In genomic region chr7:30788640-30789333, GRCh38 we compare ENCODE assay signal across 27 cellular contexts. TPM values are rescaled to one million over a fixed set of nuclear protein-coding genes. Genes with fewer than 3 reads are reported as not detected.
DNase-seq lines count a peak whose midpoint lies in the region; ATAC-seq and TF ChIP-seq lines count a peak whose summit lies in the region.
"Had no signal": no experiment of that assay in that cellular context is flagged by ENCODE, and none has a peak within 500 bp of the region (broad histone marks: within the 10 kb centered on the region; RNA-seq: fewer than 3 reads in every experiment).

No MANE protein-coding gene starts in this region.

- H3K4me1 Mint-ChIP-seq in HFFc6 (ENCODE audit: low read depth) = peaks cover 30% of the 10 kb centered on the region
- H3K4me1 Mint-ChIP-seq in stimulated activated naive CD8-positive, alpha-beta T cell treated with anti-CD3 and anti-CD28 coated beads, Interleukin-15, amount 100 ng/mL, for 72 hours = no peaks in the 10 kb centered on the region
- H3K4me1 Mint-ChIP-seq: activated naive CD4-positive, alpha-beta T cell treated with anti-CD3 and anti-CD28 coated beads, Interleukin-2, amount 10 ng/mL, durations not matched to agents 7 days and 5 days; mesothelial cell of epicardium; nephron progenitor cell had no signal

- H3K36me3 Mint-ChIP-seq in HFFc6 (ENCODE audit: low read depth) = peaks cover 18% of the 10 kb centered on the region
- H3K36me3 Mint-ChIP-seq: activated naive CD4-positive, alpha-beta T cell treated with anti-CD3 and anti-CD28 coated beads, Interleukin-2, amount 10 ng/mL, durations not matched to agents 7 days and 5 days had no signal

- no peaks in the 10 kb centered on the region for H3K27me3 ChIP-seq in ACC112 (ENCODE audit: insufficient read depth, low read length)
- H3K27me3 ChIP-seq in rectal smooth muscle tissue (ENCODE audit: control insufficient read depth, insufficient read depth, low read length) = no peaks in the 10 kb centered on the region
- H3K27me3 ChIP-seq: heart right ventricle, vagina had no signal

- H3K79me2 ChIP-seq in ACC112 (ENCODE audit: control insufficient read depth, insufficient read depth, low read length, unreplicated experiment) = no peaks in the 10 kb centered on the region

- peak overlapping the region; percentile 57 for H3K27ac ChIP-seq in ACC112 (ENCODE audit: low read depth, low read length)
- peak overlapping the region; percentile 75 to 81 for H3K27ac ChIP-seq in coronary artery
- peak overlapping the region; percentile 1 for H3K27ac ChIP-seq in rectal smooth muscle tissue (ENCODE audit: low read depth, low read length)
- H3K27ac ChIP-seq: C4-2B, KMS-11, SK-N-MC, vagina had no signal

- H3K36me3 ChIP-seq in ACC112 (ENCODE audit: insufficient read depth, low read length) = no peaks in the 10 kb centered on the region
- H3K36me3 ChIP-seq in rectal smooth muscle tissue (ENCODE audit: control insufficient read depth, insufficient read depth, low read length) = peaks cover under 1% of the 10 kb centered on the region

- no peaks in the 10 kb centered on the region for H3K9me3 Mint-ChIP-seq in HFFc6
- H3K9me3 Mint-ChIP-seq in stimulated activated naive CD8-positive, alpha-beta T cell treated with anti-CD3 and anti-CD28 coated beads, Interleukin-15, amount 100 ng/mL, for 72 hours = no peaks in the 10 kb centered on the region
- H3K9me3 Mint-ChIP-seq: activated naive CD4-positive, alpha-beta T cell treated with anti-CD3 and anti-CD28 coated beads, Interleukin-2, amount 10 ng/mL, durations not matched to agents 7 days and 5 days; activated T-cell treated with anti-CD3 and anti-CD28 coated beads, Interleukin-2, amount 50 U/mL, for 72 hours; mesothelial cell of epicardium; nephron progenitor cell had no signal

- peaks cover 18% of the 10 kb centered on the region for H3K4me1 ChIP-seq in ACC112 (ENCODE audit: control insufficient read depth, insufficient read depth, low read length, unreplicated experiment)
- no peaks in the 10 kb centered on the region for H3K4me1 ChIP-seq in rectal smooth muscle tissue (ENCODE audit: control insufficient read depth, insufficient read depth, low read length)
- H3K4me1 ChIP-seq: vagina had no signal

- no peak overlapping the region for H2AFZ ChIP-seq in ACC112 (ENCODE audit: low read length, unreplicated experiment)

- DNase-seq in HFFc6 = no peak
- no peak for DNase-seq in coronary artery (ENCODE audit: low spot score)
- no peak for DNase-seq in stimulated activated naive CD8-positive, alpha-beta T cell treated with anti-CD3 and anti-CD28 coated beads, Interleukin-15, amount 100 ng/mL, for 72 hours
- DNase-seq in pons (ENCODE audit: low spot score) = no peak
- no peak for DNase-seq in activated naive CD4-positive, alpha-beta T cell treated with Interleukin-2 at 50 U/mL for 16 hours
- DNase-seq in cerebellar nuclear complex (lab: John Stamatoyannopoulos, UW) = no peak
- DNase-seq: ACHN; activated CD4-positive, alpha-beta T cell treated with anti-CD3 and anti-CD28 coated beads for 4 hours; activated naive CD4-positive, alpha-beta T cell treated with anti-CD3 and anti-CD28 coated beads, Interleukin-2, amount 10 ng/mL, durations not matched to agents 7 days and 5 days; activated T-cell treated with anti-CD3 and anti-CD28 coated beads, Interleukin-2, amount 50 U/mL, for 72 hours; amygdala; caudate nucleus; H7; heart right ventricle; NCI-H1694; nephron progenitor cell; posterior cingulate gyrus; RPMI8226; stimulated activated CD8-positive, alpha-beta memory T cell treated with anti-CD3 and anti-CD28 coated beads, Interleukin-4, amount 100 ng/mL, for 48 hours; T-helper 2 cell had no signal

- H3K4me3 ChIP-seq in ACC112 (ENCODE audit: low read depth, low read length) = no peak overlapping the region
- no peak overlapping the region for H3K4me3 ChIP-seq in coronary artery
- H3K4me3 ChIP-seq in rectal smooth muscle tissue (ENCODE audit: low read length) = no peak overlapping the region
- H3K4me3 ChIP-seq: heart right ventricle, SK-N-MC, vagina had no signal

- ATAC-seq in stimulated activated naive CD8-positive, alpha-beta T cell treated with anti-CD3 and anti-CD28 coated beads, Interleukin-15, amount 100 ng/mL, for 72 hours = no peak
- ATAC-seq: activated T-cell treated with anti-CD3 and anti-CD28 coated beads, Interleukin-2, amount 50 U/mL, for 72 hours had no signal

- no peak for TF ChIP-seq CTCF in HFFc6 (IDR thresholded peaks at IDR 0.05)
- TF ChIP-seq CTCF in coronary artery (IDR thresholded peaks at IDR 0.05) = no peak

- no peak overlapping the region for H3K4me3 Mint-ChIP-seq in HFFc6
- no peak overlapping the region for H3K4me3 Mint-ChIP-seq in stimulated activated naive CD8-positive, alpha-beta T cell treated with anti-CD3 and anti-CD28 coated beads, Interleukin-15, amount 100 ng/mL, for 72 hours
- H3K4me3 Mint-ChIP-seq: activated naive CD4-positive, alpha-beta T cell treated with anti-CD3 and anti-CD28 coated beads, Interleukin-2, amount 10 ng/mL, durations not matched to agents 7 days and 5 days; activated T-cell treated with anti-CD3 and anti-CD28 coated beads, Interleukin-2, amount 50 U/mL, for 72 hours; mesothelial cell of epicardium; nephron progenitor cell had no signal

- peak overlapping the region; percentile 87 for H3K27ac Mint-ChIP-seq in HFFc6
- no peak overlapping the region for H3K27ac Mint-ChIP-seq in stimulated activated naive CD8-positive, alpha-beta T cell treated with anti-CD3 and anti-CD28 coated beads, Interleukin-15, amount 100 ng/mL, for 72 hours
- H3K27ac Mint-ChIP-seq: activated naive CD4-positive, alpha-beta T cell treated with anti-CD3 and anti-CD28 coated beads, Interleukin-2, amount 10 ng/mL, durations not matched to agents 7 days and 5 days; activated T-cell treated with anti-CD3 and anti-CD28 coated beads, Interleukin-2, amount 50 U/mL, for 72 hours; mesothelial cell of epicardium; nephron progenitor cell had no signal

- H3K27me3 Mint-ChIP-seq in HFFc6 (ENCODE audit: insufficient read depth) = peaks cover 2% of the 10 kb centered on the region; the same call in 1 of the 2 replicates
- no peaks in the 10 kb centered on the region for H3K27me3 Mint-ChIP-seq in stimulated activated naive CD8-positive, alpha-beta T cell treated with anti-CD3 and anti-CD28 coated beads, Interleukin-15, amount 100 ng/mL, for 72 hours
- H3K27me3 Mint-ChIP-seq: activated naive CD4-positive, alpha-beta T cell treated with anti-CD3 and anti-CD28 coated beads, Interleukin-2, amount 10 ng/mL, durations not matched to agents 7 days and 5 days had no signal

- no peak overlapping the region for H3K9ac ChIP-seq in rectal smooth muscle tissue (ENCODE audit: low read length)
- H3K9ac ChIP-seq: KMS-11 had no signal

RNA-seq across cellular contexts. Expression of gene MINDY4, which starts 17.6 kb away (rescaled TPM):
- total RNA-seq in HFFc6 (2021; fragmentation: NEBNext Ultra II Directional; extraction: Animal tissue kit (Norgen Biotek cat#: 25700)) = 1 to 10 TPM; 2.3 to 3.3 (median 2.6) TPM

RNA-seq across cellular contexts. Expression of gene INMT, which starts 36.9 kb away (rescaled TPM):
- total RNA-seq in HFFc6 (2021; fragmentation: NEBNext Ultra II Directional; extraction: Animal tissue kit (Norgen Biotek cat#: 25700)) = not detected

Comparison
In these comparisons a context has a peak if more than half of its experiments do, and no peak if none do; other contexts are left out.
1. H3K27ac ChIP-seq: peak in every context shown above with its lines; median percentile 78 in coronary artery; 57 in ACC112; 1 in rectal smooth muscle tissue.